In the genomic region with DNA sequence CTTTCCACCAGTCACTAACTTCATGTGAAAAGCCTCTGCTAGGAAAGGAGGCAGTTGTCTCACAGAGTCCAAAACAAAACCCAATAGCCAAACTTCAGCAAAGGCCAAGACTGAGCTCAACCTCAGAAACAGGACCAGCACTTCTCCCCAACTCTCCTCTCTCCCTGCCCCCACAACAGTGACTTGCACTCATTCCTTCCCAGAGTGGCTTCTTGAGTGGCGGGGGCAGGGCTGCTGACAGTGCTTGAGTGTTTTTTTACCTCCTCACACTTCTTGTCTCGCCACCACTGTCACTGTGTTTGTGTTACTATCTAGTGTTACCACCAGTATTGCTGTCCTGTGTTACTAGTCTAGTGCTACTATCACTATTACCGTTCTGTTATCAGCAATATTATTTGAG, we compare ENCODE assay signal across 17 cellular contexts.
DNase-seq lines count a peak whose midpoint lies in the region; ATAC-seq, FAIRE-seq and TF ChIP-seq lines count a peak whose summit lies in the region.
"Had no signal": no experiment of that assay in that cellular context is flagged by ENCODE, and none has a peak within 500 bp of the region (broad histone marks: within the 10 kb centered on the region; RNA-seq: fewer than 3 reads in every experiment).

No MANE protein-coding gene starts in this region.

- H3K27me3 ChIP-seq in H9 (ENCODE audit: insufficient read depth, low read length) (no peaks in the 10 kb centered on the region; the same call in 1 of the 2 replicates), K562 (ENCODE audit: control insufficient read depth in 2 of 2, insufficient read depth in 2 of 2, low read length in 2 of 2) (peaks cover 9 to 13% of the 10 kb centered on the region in 2 experiments; a peak in 4 of 5 replicates), left lung (no peaks in the 10 kb centered on the region), upper lobe of right lung (no peaks in the 10 kb centered on the region)

- H3K36me3 ChIP-seq in K562 (ENCODE audit: control insufficient read depth, insufficient read depth, low read length) (no peaks in the 10 kb centered on the region), left lung (no peaks in the 10 kb centered on the region), upper lobe of right lung (no peaks in the 10 kb centered on the region)

- H4K8ac ChIP-seq in H9 (replicated peaks; ENCODE audit: insufficient read length, low read depth, low read length): peak overlapping the region; percentile 69

- H3K36me3 Mint-ChIP-seq in H9 (ENCODE audit: insufficient read depth in 1 of 3, low read depth in 3 of 3): no peaks in the 10 kb centered on the region

- no peak overlapping the region for H3K18ac ChIP-seq in H9 (ENCODE audit: insufficient read length, low read depth, low read length)

- H3K9me3 ChIP-seq in H9 (ENCODE audit: control insufficient read depth, low read depth, low read length) (no peaks in the 10 kb centered on the region), K562 (replicated peaks; ENCODE audit: control insufficient read depth, insufficient read depth, low read depth, low read length) (no peaks in the 10 kb centered on the region), left lung (no peaks in the 10 kb centered on the region), upper lobe of right lung (no peaks in the 10 kb centered on the region)

- CTCF ChIA-PET in K562 (lab: Yijun Ruan, JAX; ENCODE audit: low intra/inter-chr PET ratio): no interaction called here

- H4K20me1 ChIP-seq in H9 (ENCODE audit: control insufficient read depth, insufficient read depth, insufficient read length) (no peaks in the 10 kb centered on the region), K562 (replicated peaks; ENCODE audit: control insufficient read depth, insufficient read depth, low read length) (no peaks in the 10 kb centered on the region)

- H3K4me1 ChIP-seq in H9 (ENCODE audit: insufficient read depth, low read length): peaks cover 2% of the 10 kb centered on the region; the same call in 1 of the 2 replicates
- H3K4me1 ChIP-seq in K562 (replicated peaks in 1 of 2; ENCODE audit: control insufficient read depth in 2 of 2, insufficient read depth in 2 of 2, low read length in 2 of 2): no peaks in the 10 kb centered on the region; a peak in 1 of 5 replicates
- no peaks in the 10 kb centered on the region for H3K4me1 ChIP-seq in left lung
- no peaks in the 10 kb centered on the region for H3K4me1 ChIP-seq in upper lobe of right lung

- TF ChIP-seq EP300 in K562 (IDR thresholded peaks at IDR 0.05; ENCODE audit: low read length): no peak

- in situ Hi-C loops in K562 (cut with MboI): no loop called here
- in situ Hi-C loops in KBM-7 (cut with MboI; ENCODE audit: low pct_unique_long_range_greater_than_20kb, low sequenced_read_pairs): no loop called here

- no peak overlapping the region for H3K9ac ChIP-seq in H9 (ENCODE audit: extremely low read depth, insufficient read length, low read length)
- no peak overlapping the region for H3K9ac ChIP-seq in K562 (ENCODE audit: insufficient read depth in 1 of 2, low read depth in 2 of 2, low read length in 2 of 2)

- WGBS in H9 (ENCODE audit: extremely low coverage, insufficient read length, low lambda C conversion rate): no CpG with 5 or more reads among the region's 3 CpGs
- whole genome bisulfite sequencing in K562 (ENCODE audit: insufficient coverage, low coverage, missing lambda C conversion rate): 0% methylated on average over 3 of the region's 3 CpGs

- no peak overlapping the region for H3K23ac ChIP-seq in H9 (ENCODE audit: insufficient read length, low read depth, low read length)

- no peak overlapping the region for H2BK20ac ChIP-seq in H9 (ENCODE audit: low read depth, low read length, poor library complexity, severe bottlenecking)

- intact Hi-C loops in K562 (cut with micrococcal nuclease): no loop called here
- intact Hi-C loops in left lung (cut with DNase I): no loop called here
- intact Hi-C loops in upper lobe of right lung (cut with DNase I): no loop called here

- TF ChIP-seq POLR2A in K562 (conservative IDR thresholded peaks at IDR 0.05): no peak

- no peak overlapping the region for H3K56ac ChIP-seq in H9 (ENCODE audit: insufficient read length, low read depth, low read length)

- no peak overlapping the region for H2BK15ac ChIP-seq in H9 (ENCODE audit: low read depth, low read length)

- H3K4me1 Mint-ChIP-seq in H9: peaks cover 19% of the 10 kb centered on the region in 2 experiments
- H3K4me1 Mint-ChIP-seq: B cell had no signal

- H3K79me1 ChIP-seq in H9 (ENCODE audit: insufficient read depth, low read depth, low read length, poor library complexity, severe bottlenecking): no peaks in the 10 kb centered on the region

- no peaks in the 10 kb centered on the region for H3K9me1 ChIP-seq in K562 (ENCODE audit: control insufficient read depth, insufficient read depth, low read length)

- no peak overlapping the region for H3K4me3 Mint-ChIP-seq in H9
- H3K4me3 Mint-ChIP-seq: B cell; CD4-positive, alpha-beta T cell had no signal

- no peak overlapping the region for H3K27ac Mint-ChIP-seq in H9
- H3K27ac Mint-ChIP-seq: B cell; CD4-positive, alpha-beta T cell had no signal

- no peak overlapping the region for H3K4me2 ChIP-seq in H9 (ENCODE audit: insufficient read depth, insufficient read length, low read length)
- H3K4me2 ChIP-seq in K562 (ENCODE audit: insufficient read depth, low read length): no peak overlapping the region

- no peak overlapping the region for H4K91ac ChIP-seq in H9 (ENCODE audit: insufficient read length, low read depth, low read length)

- H2BK5ac ChIP-seq in H9 (ENCODE audit: insufficient read length, low read length): no peak overlapping the region

- no peak for FAIRE-seq in K562 (lab: Jason Lieb, UNC)
- FAIRE-seq: A204.1, GM12892, HepG2, HTR-8/SVneo had no signal

- no peak overlapping the region for H2BK120ac ChIP-seq in H9 (ENCODE audit: low read depth, low read length, poor library complexity, severe bottlenecking)

- DNase-seq in H9 (no peak), K562 (ENCODE audit: extremely low read depth in 1 of 4, low spot score in 3 of 4) (peak in 1 of 4 experiments; percentile 20), left lung (no peak), upper lobe of right lung (no peak), OCI-M2 (lab: John Stamatoyannopoulos, UW; ENCODE audit: unreplicated experiment) (no peak), KBM-7 (no peak)
- no peak for DNase-seq in activated naive CD4-positive, alpha-beta T cell treated with anti-CD3 and anti-CD28 coated beads, Interleukin-2, amount 50 U/mL, for 16 hours
- DNase-seq: C1 segment of cervical spinal cord; CD4-positive, alpha-beta T cell; DND-41; GDM1 had no signal

- no peak overlapping the region for H3K14ac ChIP-seq in H9 (ENCODE audit: insufficient read depth, low read length)

- H3K27ac ChIP-seq in H9 (ENCODE audit: insufficient read length, low read depth, low read length): no peak overlapping the region
- H3K27ac ChIP-seq in K562 (ENCODE audit: extremely low read depth, low read depth, low read length): no peak overlapping the region; the same call in 2 of the 3 replicates
- H3K27ac ChIP-seq in left lung: no peak overlapping the region
- no peak overlapping the region for H3K27ac ChIP-seq in upper lobe of right lung

- no peak overlapping the region for H2AK5ac ChIP-seq in H9 (ENCODE audit: insufficient read length, low read length)

- H3K4me3 ChIP-seq in K562 (no peak overlapping the region), left lung (no peak overlapping the region), upper lobe of right lung (no peak overlapping the region)

- no peaks in the 10 kb centered on the region for H3K9me3 Mint-ChIP-seq in H9
- H3K9me3 Mint-ChIP-seq: CD4-positive, alpha-beta T cell had no signal

- no peak overlapping the region for H3T11ph ChIP-seq in H9 (ENCODE audit: low read length)

- H3K79me2 ChIP-seq in H9 (ENCODE audit: insufficient read depth, low read length) (no peaks in the 10 kb centered on the region), K562 (ENCODE audit: control insufficient read depth, insufficient read depth, low read length) (no peaks in the 10 kb centered on the region)

- TF ChIP-seq RAD21 in K562 (CRISPR knock-in tag; conservative IDR thresholded peaks at IDR 0.05 in 1 of 2, IDR thresholded peaks at IDR 0.05 in 1 of 2): no peak

- TF ChIP-seq CTCF in H9 (conservative IDR thresholded peaks at IDR 0.05) (no peak), K562 (IDR thresholded peaks at IDR 0.05 in 2 of 3, conservative IDR thresholded peaks at IDR 0.05 in 1 of 3; ENCODE audit: insufficient read depth in 2 of 3, low read depth in 1 of 3, low read length in 3 of 3) (no peak), left lung (IDR thresholded peaks at IDR 0.05) (no peak), upper lobe of right lung (IDR thresholded peaks at IDR 0.05) (no peak)

- no peak overlapping the region for H2AFZ ChIP-seq in H9 (ENCODE audit: low read length)
- no peak overlapping the region for H2AFZ ChIP-seq in K562 (ENCODE audit: low read depth, low read length)

- ATAC-seq in K562 (no peak), left lung (peak; percentile 68), upper lobe of right lung (peak; percentile 43)
- ATAC-seq: HCT116, HepG2 had no signal

- no peak overlapping the region for H2BK12ac ChIP-seq in H9 (ENCODE audit: insufficient read length, low read depth, low read length)

- H3K4ac ChIP-seq in H9 (ENCODE audit: low read depth, low read length): no peak overlapping the region

- BruUV-seq in K562 (replicated peaks; lab: Mats Ljungman, UMichigan): no TSS peak

- H3K27me3 Mint-ChIP-seq in H9 (ENCODE audit: low read depth): no peaks in the 10 kb centered on the region; the same call in 1 of the 2 replicates
- H3K27me3 Mint-ChIP-seq: CD4-positive, alpha-beta T cell had no signal

- no peaks in the 10 kb centered on the region for H3K23me2 ChIP-seq in H9 (ENCODE audit: insufficient read length, low read depth, low read length, poor library complexity, severe bottlenecking)

- POLR2A ChIA-PET in K562 (lab: Yijun Ruan, JAX): interaction anchor here (0.6 kb wide), 1 partner anchor 205 kb away, joined by 3 read pairs; no protein-coding TSS in a partner anchor

- no peak overlapping the region for H4K5ac ChIP-seq in H9 (ENCODE audit: insufficient read length, low read depth, low read length)

TF ChIP-seq in K562, 482 proteins besides CTCF, POLR2A, EP300 and RAD21 (continues in another document):
- TF ChIP-seq IRF1 (CRISPR knock-in tag; IDR thresholded peaks at IDR 0.05; ENCODE audit: borderline replicate concordance): no peak
- peak; percentile 35; the same call in 1 of the 2 replicates for TF ChIP-seq ZNF384 (IDR thresholded peaks at IDR 0.05; ENCODE audit: low read depth, low read length)
- no peak for TF ChIP-seq KDM2B (CRISPR knock-in tag; IDR thresholded peaks at IDR 0.05)
- no peak for TF ChIP-seq ZFPM2 (CRISPR knock-in tag; IDR thresholded peaks at IDR 0.05)
